Comparison of ENCODE assay signal across 10 cellular contexts in the genomic region with DNA sequence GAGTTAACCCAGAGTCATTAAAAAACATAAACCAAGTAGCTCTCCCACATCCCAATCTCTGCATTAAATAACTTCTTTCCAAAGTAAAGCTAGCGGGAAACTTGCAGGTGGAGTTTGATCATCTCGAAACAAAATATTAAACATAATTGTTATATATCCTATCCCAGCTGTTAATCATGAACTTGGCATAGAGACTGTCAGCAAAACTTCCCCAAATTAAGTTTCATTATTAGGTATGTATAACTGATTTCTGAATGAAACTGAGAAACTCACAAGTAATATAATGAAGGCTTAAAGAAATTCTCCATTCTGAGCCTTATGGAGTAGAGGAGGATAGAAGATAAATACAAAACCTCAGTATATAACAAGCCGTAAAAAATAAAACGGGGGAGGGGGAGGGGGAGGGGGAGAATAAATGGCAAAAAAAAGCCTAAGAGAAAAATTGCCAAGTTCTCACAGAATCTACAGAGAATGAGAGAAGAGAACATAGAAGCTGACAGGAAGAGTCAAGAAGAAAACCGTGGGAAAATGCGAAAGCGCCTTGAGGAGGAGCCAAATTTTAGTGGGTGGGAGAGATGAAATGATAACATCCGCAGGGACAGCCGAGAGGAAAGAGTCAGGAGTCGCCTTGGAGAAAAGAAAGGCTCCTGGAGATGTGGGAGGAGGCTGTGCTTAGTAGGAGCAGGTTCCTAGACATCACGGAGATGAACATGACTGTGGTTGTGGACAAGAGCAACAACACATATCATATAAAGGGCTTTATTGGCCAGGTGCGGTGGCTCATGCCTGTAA. TPM values are rescaled to one million over a fixed set of nuclear protein-coding genes. Genes with fewer than 3 reads are reported as not detected.
A peak's percentile ranks its signal among the peaks of the same experiment; 100 is the strongest.
DNase-seq lines count a peak whose midpoint lies in the region; ATAC-seq and TF ChIP-seq lines count a peak whose summit lies in the region.
"Had no signal": no experiment of that assay in that cellular context is flagged by ENCODE, and none has a peak within 500 bp of the region (broad histone marks: within the 10 kb centered on the region; RNA-seq: fewer than 3 reads in every experiment).

No MANE protein-coding gene starts in this region.

- no peak for TF ChIP-seq CTCF in esophagus squamous epithelium (IDR thresholded peaks at IDR 0.05)
- no peak for TF ChIP-seq CTCF in BE2C (IDR thresholded peaks at IDR 0.05; ENCODE audit: low read depth, low read length)

- TF ChIP-seq POLR2A in esophagus squamous epithelium (IDR thresholded peaks at IDR 0.05) = no peak

- H3K27me3 ChIP-seq in esophagus squamous epithelium = no peaks in the 10 kb centered on the region
- H3K27me3 ChIP-seq in BE2C = no peaks in the 10 kb centered on the region; the same call in 1 of the 2 replicates

- H3K4me1 ChIP-seq in esophagus squamous epithelium (peaks cover 23 to 66% (median 49%) of the 10 kb centered on the region in 3 donors), BE2C (peaks cover 11% of the 10 kb centered on the region)

- H3K4me3 ChIP-seq in esophagus squamous epithelium (peak overlapping the region in 1 of 4 donors; percentile 38), BE2C (ENCODE audit: low read depth, low read length) (no peak overlapping the region)

- H3K27ac ChIP-seq in esophagus squamous epithelium = peak overlapping the region in 3 of 4 donors; percentile 6 to 71 (median 14)

- intact Hi-C loops in esophagus squamous epithelium (cut with DNase I) = no loop called here

- no peaks in the 10 kb centered on the region for H3K36me3 ChIP-seq in esophagus squamous epithelium
- H3K36me3 ChIP-seq in BE2C = no peaks in the 10 kb centered on the region

- ATAC-seq in GM18502 (IDR thresholded peaks at IDR 0.05; ENCODE audit: poor library complexity, unreplicated experiment) (peak; percentile 46), GM21423 (IDR thresholded peaks at IDR 0.05; ENCODE audit: unreplicated experiment) (peak; percentile 40), GM19023 (IDR thresholded peaks at IDR 0.05; ENCODE audit: unreplicated experiment) (no peak), GM18498 (IDR thresholded peaks at IDR 0.05; ENCODE audit: unreplicated experiment) (no peak)

- H3K9me3 ChIP-seq in esophagus squamous epithelium (no peaks in the 10 kb centered on the region), BE2C (no peaks in the 10 kb centered on the region)

- peak; percentile 86 for DNase-seq in HT-29 (ENCODE audit: low spot score)
- DNase-seq in esophagus squamous epithelium (lab: John Stamatoyannopoulos, UW) = no peak
- no peak for DNase-seq in activated CD8-positive, alpha-beta memory T cell treated with anti-CD3 and anti-CD28 coated beads for 24 hours
- no peak for DNase-seq in BE2C
- DNase-seq: central memory CD4-positive, alpha-beta T cell; T-helper 1 cell had no signal

- 59 to 83% methylated on average over 12 of the region's 12 CpGs for WGBS in esophagus squamous epithelium, 2 donors

RNA-seq across cellular contexts. Expression of gene PHLDA1, which starts 49.6 kb away (rescaled TPM):
- 38.5 and 41.7 TPM in 2 replicates for total RNA-seq in HT-29 (2014; rRNA removed; shearing (Covaris generic))
- total RNA-seq in esophagus squamous epithelium = 10 to 100 TPM; 33.8 to 77.8 (median 56.7) TPM
- 42.2 TPM for polyA plus RNA-seq in BE2C (2012; ENCODE audit: insufficient read depth, insufficient read length, low read depth)

Comparison
In these comparisons a context has a peak if more than half of its experiments do, and no peak if none do; other contexts are left out.
1. ATAC-seq: peak in GM18502 (single experiment) and GM21423 (single experiment); none in GM19023 (single experiment) and GM18498 (single experiment).